ENCODE assay signal across 10 cellular contexts in genomic region chr21:38268859-38269566, GRCh38. TPM values are rescaled to one million over a fixed set of nuclear protein-coding genes. Genes with fewer than 3 reads are reported as not detected.
A peak's percentile ranks its signal among the peaks of the same experiment; 100 is the strongest.
DNase-seq lines count a peak whose midpoint lies in the region; ATAC-seq and TF ChIP-seq lines count a peak whose summit lies in the region.
"Had no signal": no experiment of that assay in that cellular context is flagged by ENCODE, and none has a peak within 500 bp of the region (broad histone marks: within the 10 kb centered on the region; RNA-seq: fewer than 3 reads in every experiment).

No MANE protein-coding gene starts in this region.

- H3K18ac ChIP-seq in neuronal stem cell (ENCODE audit: low read length) = peak overlapping the region; percentile 58

- no peaks in the 10 kb centered on the region for H3K36me3 ChIP-seq in PC-3 (ENCODE audit: low read depth, low read length)
- no peaks in the 10 kb centered on the region for H3K36me3 ChIP-seq in neuronal stem cell (replicated peaks in 1 of 2; ENCODE audit: control insufficient read depth in 2 of 2, insufficient read depth in 2 of 2, low read length in 2 of 2)

- H2AFZ ChIP-seq in PC-3 (ENCODE audit: low read length) (no peak overlapping the region), neuronal stem cell (ENCODE audit: low read length) (no peak overlapping the region)

- no peak overlapping the region for H4K91ac ChIP-seq in neuronal stem cell (ENCODE audit: low read depth, low read length, poor library complexity)

- TF ChIP-seq CTCF in PC-3 (conservative IDR thresholded peaks at IDR 0.05; ENCODE audit: low read depth, low read length) = no peak

- no peaks in the 10 kb centered on the region for H3K9me2 ChIP-seq in PC-3 (replicated peaks; ENCODE audit: low read length)

- H3F3A ChIP-seq in PC-3 (ENCODE audit: low read length, unreplicated experiment) = no peaks in the 10 kb centered on the region

- peak overlapping the region; percentile 47 for H3K27ac ChIP-seq in PC-3 (ENCODE audit: low read length)
- no peak overlapping the region for H3K27ac ChIP-seq in neuronal stem cell (replicated peaks; ENCODE audit: low read length)

- no peaks in the 10 kb centered on the region for H4K20me1 ChIP-seq in PC-3 (ENCODE audit: low read length)

- no peak overlapping the region for H2BK5ac ChIP-seq in neuronal stem cell (ENCODE audit: low read length)

- WGBS in neuronal stem cell (ENCODE audit: extremely low coverage in 2 of 2, insufficient read length in 2 of 2, insufficient replicate concordance in 1 of 2), 2 donors = no CpG with 5 or more reads among the region's 5 CpGs

- no peaks in the 10 kb centered on the region for H3K9me3 ChIP-seq in PC-3 (ENCODE audit: low read length)
- no peaks in the 10 kb centered on the region for H3K9me3 ChIP-seq in neuronal stem cell (replicated peaks in 1 of 2; ENCODE audit: control insufficient read depth in 2 of 2, insufficient read depth in 1 of 2, low read depth in 1 of 2, low read length in 2 of 2)

- ATAC-seq in GM18867 (IDR thresholded peaks at IDR 0.05; ENCODE audit: unreplicated experiment) (peak; percentile 50), GM21825 (IDR thresholded peaks at IDR 0.05; ENCODE audit: unreplicated experiment) (peak; percentile 28), PC-3 (no peak), GM21619 (IDR thresholded peaks at IDR 0.05; ENCODE audit: unreplicated experiment) (no peak)

- BruUV-seq in PC-3 (replicated peaks; lab: Mats Ljungman, UMichigan) = no TSS peak

- H3K4me3 ChIP-seq in PC-3 (ENCODE audit: low read length) = no peak overlapping the region
- H3K4me3 ChIP-seq in neuronal stem cell (ENCODE audit: low read length in 2 of 2) = no peak overlapping the region

- H4K8ac ChIP-seq in neuronal stem cell (ENCODE audit: low read depth, low read length) = no peak overlapping the region

- no peaks in the 10 kb centered on the region for H3K79me1 ChIP-seq in neuronal stem cell (ENCODE audit: low read depth, low read length)

- H3K23ac ChIP-seq in neuronal stem cell (ENCODE audit: low read depth, low read length, poor library complexity) = no peak overlapping the region

- intact Hi-C loops in PC-3 (cut with micrococcal nuclease) = no loop called here

- H3K27me3 ChIP-seq in PC-3 (ENCODE audit: low read length) (no peaks in the 10 kb centered on the region), neuronal stem cell (ENCODE audit: control insufficient read depth in 3 of 3, insufficient read depth in 3 of 3, low read depth in 1 of 3, low read length in 3 of 3) (peaks cover 0 to 6% (median 0%) of the 10 kb centered on the region in 3 experiments)

- H3K4me1 ChIP-seq in PC-3 (ENCODE audit: insufficient read depth, low read length) = peaks cover 32% of the 10 kb centered on the region
- peaks cover 0 to 10% of the 10 kb centered on the region in 2 donors for H3K4me1 ChIP-seq in neuronal stem cell (ENCODE audit: control insufficient read depth in 2 of 2, insufficient read depth in 1 of 2, low read depth in 1 of 2, low read length in 2 of 2)

- POLR2A ChIA-PET in PC-3 (lab: Charles Lee; ENCODE audit: unreplicated experiment) = no interaction called here

- no peaks in the 10 kb centered on the region for H3K79me2 ChIP-seq in PC-3 (ENCODE audit: low read length)

- H2AK5ac ChIP-seq in neuronal stem cell (ENCODE audit: low read depth, low read length) = no peak overlapping the region

- no peak overlapping the region for H2BK12ac ChIP-seq in neuronal stem cell (ENCODE audit: low read length)

- no peak overlapping the region for H3K4ac ChIP-seq in neuronal stem cell (ENCODE audit: low read length)

- no peak overlapping the region for H3K14ac ChIP-seq in neuronal stem cell (ENCODE audit: low read length)

- DNase-seq in PC-3 (no peak), neuronal stem cell (ENCODE audit: low spot score) (no peak), NCI-H1436 (lab: John Stamatoyannopoulos, UW) (no peak), activated gamma-delta T cell (lab: John Stamatoyannopoulos, UW) (no peak), NCI-H1105 treated with DMSO at 0.1 percent for 48 hours (lab: John Stamatoyannopoulos, UW) (no peak)
- DNase-seq: stimulated activated naive CD4-positive, alpha-beta T cell had no signal

- no peak overlapping the region for H2BK15ac ChIP-seq in neuronal stem cell (ENCODE audit: low read length)

- no peak overlapping the region for H2BK120ac ChIP-seq in neuronal stem cell (ENCODE audit: low read depth, low read length)

- H3K9ac ChIP-seq in PC-3 (ENCODE audit: low read length) = 0 out of 2 replicates have a peak overlapping the region, but pooled peaks have one; percentile 1
- H3K9ac ChIP-seq in neuronal stem cell (ENCODE audit: low read depth, low read length, poor library complexity) = no peak overlapping the region

- CTCF ChIA-PET in PC-3 (lab: Charles Lee) = interaction anchor here (0.6 kb wide), 1 partner anchor 79 kb away, joined by 3 read pairs; no protein-coding TSS in a partner anchor

- H3K4me2 ChIP-seq in PC-3 (ENCODE audit: low read length) (no peak overlapping the region), neuronal stem cell (ENCODE audit: insufficient read depth, low read length, poor library complexity, severe bottlenecking) (no peak overlapping the region)

RNA-seq across cellular contexts. Expression of gene KCNJ15, which starts 12.2 kb away (rescaled TPM):
- 0.26 TPM in 1 of 2 replicates, not detected in the other for total RNA-seq in PC-3 (2014; rRNA removed)
- 0.07 TPM for polyA plus RNA-seq in neuronal stem cell (2013, experiment 1 of 2)
- not detected for polyA plus RNA-seq in neuronal stem cell (2013, experiment 2 of 2)
- polyA plus RNA-seq: IgD-negative memory B cell had no signal

Comparison
In these comparisons a context has a peak if more than half of its experiments do, and no peak if none do; other contexts are left out.
1. ATAC-seq: peak in GM18867 (single experiment) and GM21825 (single experiment); none in PC-3 (single experiment) and GM21619 (single experiment).